Comparison of ENCODE assay signal across 8 cellular contexts in genomic region chr11:124875943-124876817, GRCh38. TPM values are rescaled to one million over a fixed set of nuclear protein-coding genes. Genes with fewer than 3 reads are reported as not detected.
DNase-seq lines count a peak whose midpoint lies in the region; ATAC-seq, FAIRE-seq and TF ChIP-seq lines count a peak whose summit lies in the region.

No MANE protein-coding gene starts in this region.

- H3K4me3 Mint-ChIP-seq in astrocyte (ENCODE audit: unreplicated experiment) = peak overlapping the region; percentile 88

- no peaks in the 10 kb centered on the region for H3K36me3 Mint-ChIP-seq in astrocyte (ENCODE audit: low read depth, unreplicated experiment)

- H3K9me3 Mint-ChIP-seq in astrocyte (ENCODE audit: unreplicated experiment) = peaks cover 2% of the 10 kb centered on the region

- peaks cover 19% of the 10 kb centered on the region for H3K27me3 ChIP-seq in astrocyte (ENCODE audit: insufficient read depth, low read length)

- no peaks in the 10 kb centered on the region for H3K79me2 ChIP-seq in astrocyte (ENCODE audit: insufficient read depth, low read length)

- peak overlapping the region; percentile 93 for H2AFZ ChIP-seq in astrocyte (ENCODE audit: low read depth, low read length)

- H3K36me3 ChIP-seq in astrocyte (ENCODE audit: insufficient read depth, low read length) = no peaks in the 10 kb centered on the region

- no peaks in the 10 kb centered on the region for H4K20me1 ChIP-seq in astrocyte (ENCODE audit: insufficient read depth, low read length)

- peak; percentile 32 for FAIRE-seq in astrocyte (lab: Jason Lieb, UNC)

- peak; percentile 90 for DNase-seq in GM10266 (ENCODE audit: extremely low spot score)
- DNase-seq in NAMALWA (ENCODE audit: low spot score) = peak; percentile 85
- DNase-seq in T-helper 22 cell (ENCODE audit: low read depth) = peak; percentile 41
- peak; percentile 88 for DNase-seq in astrocyte (ENCODE audit: low read depth)
- peak; percentile 82 to 93 for DNase-seq in hippocampal formation (lab: John Stamatoyannopoulos, UW)
- DNase-seq in retina = peak; percentile 95
- DNase-seq in cerebellar nuclear complex (lab: John Stamatoyannopoulos, UW) = no peak

- peak overlapping the region; percentile 71 for H3K4me3 ChIP-seq in astrocyte (ENCODE audit: insufficient read depth, low read depth, low read length)

- H3K4me2 ChIP-seq in astrocyte (ENCODE audit: low read length) = peak overlapping the region; percentile 95

- peaks cover 10% of the 10 kb centered on the region for H3K4me1 ChIP-seq in astrocyte (ENCODE audit: insufficient read depth, low read length)

- peak; percentile 94 for ATAC-seq in HG02571 (IDR thresholded peaks at IDR 0.05; ENCODE audit: unreplicated experiment)

- H3K27me3 Mint-ChIP-seq in astrocyte (ENCODE audit: low read depth, unreplicated experiment) = peaks cover 57% of the 10 kb centered on the region

- TF ChIP-seq CTCF in GM10266 (IDR thresholded peaks at IDR 0.05; ENCODE audit: control insufficient read depth, insufficient read depth, low read depth, missing control alignments) (peak; percentile 87), astrocyte (IDR thresholded peaks at IDR 0.05; ENCODE audit: insufficient read depth, low read depth, low read length) (peak; percentile 26)

- H3K27ac Mint-ChIP-seq in astrocyte (ENCODE audit: unreplicated experiment) = peak overlapping the region; percentile 98

- H3K4me1 Mint-ChIP-seq in astrocyte (ENCODE audit: low read depth, unreplicated experiment) = no peaks in the 10 kb centered on the region

- no peaks in the 10 kb centered on the region for H3K9me3 ChIP-seq in astrocyte (ENCODE audit: insufficient read depth, low read depth, low read length)

- peak overlapping the region; percentile 96 for H3K27ac ChIP-seq in astrocyte (ENCODE audit: low read depth, low read length)

- H3K9ac ChIP-seq in astrocyte (ENCODE audit: low read length) = peak overlapping the region; percentile 89

RNA-seq across cellular contexts. Expression of gene ROBO3, which starts 10.9 kb away (rescaled TPM):
- 12.9 and 14.5 TPM in 2 replicates for total RNA-seq in astrocyte

RNA-seq across cellular contexts. Expression of gene ROBO4, which starts 21.5 kb away (rescaled TPM):
- total RNA-seq in astrocyte = 0.25 TPM in 1 of 2 replicates, not detected in the other

RNA-seq across cellular contexts. Expression of gene HEPN1, which starts 42.9 kb away (rescaled TPM):
- not detected in 2 replicates for total RNA-seq in astrocyte

RNA-seq across cellular contexts. Expression of gene HEPACAM, which starts 59.7 kb away (rescaled TPM):
- 0.19 TPM in 1 of 2 replicates, not detected in the other for total RNA-seq in astrocyte

Comparison
In these comparisons a context has a peak if more than half of its experiments do, and no peak if none do; other contexts are left out.
1. DNase-seq: peak in GM10266 (single experiment), NAMALWA (single experiment), T-helper 22 cell (single experiment), astrocyte (single experiment), hippocampal formation (2 of 2) and retina (single experiment); none in cerebellar nuclear complex (0 of 2).